In genomic region chr2:169513094-169513493, GRCh38 we compare ENCODE assay signal across 2 cellular contexts.
A peak's percentile ranks its signal among the peaks of the same experiment; 100 is the strongest.
TF ChIP-seq lines count a peak whose summit lies in the region.

No MANE protein-coding gene starts in this region.

TF ChIP-seq in HepG2, 621 proteins besides CTCF, POLR2A, EP300 and RAD21:
- TF ChIP-seq ZNF280D (CRISPR knock-in tag; IDR thresholded peaks at IDR 0.05): no peak
- peak; percentile 58 for TF ChIP-seq ZNF629 (CRISPR knock-in tag; conservative IDR thresholded peaks at IDR 0.05)

TF ChIP-seq in K562, 482 proteins besides CTCF, POLR2A, EP300 and RAD21:
- no peak for TF ChIP-seq ESRRA (IDR thresholded peaks at IDR 0.05; ENCODE audit: borderline replicate concordance, low read depth)
- peak; percentile 70 for TF ChIP-seq CHD4 (IDR thresholded peaks at IDR 0.05; ENCODE audit: insufficient read depth, insufficient replicate concordance, low read depth, low read length, poor library complexity, severe bottlenecking)
- no peak for TF ChIP-seq FOXA3 (CRISPR knock-in tag; conservative IDR thresholded peaks at IDR 0.05 in 1 of 2, IDR thresholded peaks at IDR 0.05 in 1 of 2)
- TF ChIP-seq HMBOX1 (IDR thresholded peaks at IDR 0.05): no peak
- peak; percentile 88 for TF ChIP-seq BCOR (IDR thresholded peaks at IDR 0.05)
- no peak for TF ChIP-seq PURB (CRISPR knock-in tag; IDR thresholded peaks at IDR 0.05; ENCODE audit: low read depth)
- TF ChIP-seq ZNF175 (CRISPR knock-in tag; IDR thresholded peaks at IDR 0.05; ENCODE audit: low read depth): no peak
- TF ChIP-seq ADNP (tag; IDR thresholded peaks at IDR 0.05): peak; percentile 89
- no peak for TF ChIP-seq L3MBTL2 (IDR thresholded peaks at IDR 0.05)
- peak; percentile 39 to 70; a peak in 2 of 4 replicates for TF ChIP-seq KDM1A (IDR thresholded peaks at IDR 0.05)
- TF ChIP-seq HDAC2 (IDR thresholded peaks at IDR 0.05): peak; percentile 30; the same call in 1 of the 2 replicates
- no peak for TF ChIP-seq MCM3 (IDR thresholded peaks at IDR 0.05)
- TF ChIP-seq FIP1L1 (IDR thresholded peaks at IDR 0.05; ENCODE audit: low read depth, low read length, poor library complexity, severe bottlenecking): no peak
- 0 out of 4 replicates have a peak, but pooled peaks of 1 of the 2 experiments have one; percentile 10 for TF ChIP-seq RCOR1 (IDR thresholded peaks at IDR 0.05; ENCODE audit: borderline replicate concordance in 1 of 2, low read depth in 2 of 2, low read length in 2 of 2)
- no peak for TF ChIP-seq SIX5 (IDR thresholded peaks at IDR 0.05; ENCODE audit: borderline replicate concordance in 1 of 2, insufficient read depth in 1 of 2, low read depth in 1 of 2, low read length in 2 of 2)
- TF ChIP-seq UBTF (IDR thresholded peaks at IDR 0.05; ENCODE audit: borderline replicate concordance in 1 of 2, low read depth in 2 of 2, low read length in 2 of 2): no peak
- peak; percentile 95 for TF ChIP-seq RBM25 (IDR thresholded peaks at IDR 0.05; ENCODE audit: low read depth, low read length, severe bottlenecking)
- TF ChIP-seq ZNF280A (IDR thresholded peaks at IDR 0.05; ENCODE audit: low read depth, partially characterized antibody): no peak
- no peak for TF ChIP-seq HOMEZ (CRISPR knock-in tag; IDR thresholded peaks at IDR 0.05)
- TF ChIP-seq ZNF512 (tag; IDR thresholded peaks at IDR 0.05): no peak
- TF ChIP-seq TAF15 (IDR thresholded peaks at IDR 0.05; ENCODE audit: low read depth, low read length): no peak
- no peak for TF ChIP-seq ZNF217 (CRISPR knock-in tag; IDR thresholded peaks at IDR 0.05)
